In genomic region chr17:31788956-31789355, GRCh38 we compare ENCODE assay signal across 25 cellular contexts.
DNase-seq lines count a peak whose midpoint lies in the region; ATAC-seq and TF ChIP-seq lines count a peak whose summit lies in the region.
"Had no signal": no experiment of that assay in that cellular context is flagged by ENCODE, and none has a peak within 500 bp of the region (broad histone marks: within the 10 kb centered on the region; RNA-seq: fewer than 3 reads in every experiment).

No MANE protein-coding gene starts in this region.

- peaks cover 6% of the 10 kb centered on the region for H3K4me1 Mint-ChIP-seq in activated naive CD8-positive, alpha-beta T cell treated with anti-CD3 and anti-CD28 coated beads, Interleukin-2, amount 50 U/mL, for 24 hours
- peaks cover 5% of the 10 kb centered on the region for H3K4me1 Mint-ChIP-seq in activated naive CD8-positive, alpha-beta T cell treated with anti-CD3 and anti-CD28 coated beads for 36 hours
- peaks cover 17 to 32% of the 10 kb centered on the region in 2 donors for H3K4me1 Mint-ChIP-seq in stimulated activated naive B cell treated with anti-CD40 and anti-IgM and Interleukin-4, amounts not matched to agents 10 μg/mL and 1 μg/mL and 100 μg/mL, for 72 hours
- H3K4me1 Mint-ChIP-seq: activated naive CD4-positive, alpha-beta T cell treated with anti-CD3 and anti-CD28 coated beads, Interleukin-2, amount 50 U/mL, for 24 hours; immature natural killer cell; nephron had no signal

- no peaks in the 10 kb centered on the region for H3K27me3 Mint-ChIP-seq in activated naive CD8-positive, alpha-beta T cell treated with anti-CD3 and anti-CD28 coated beads, Interleukin-2, amount 50 U/mL, for 24 hours
- peaks cover 3% of the 10 kb centered on the region for H3K27me3 Mint-ChIP-seq in activated naive CD8-positive, alpha-beta T cell treated with anti-CD3 and anti-CD28 coated beads for 36 hours
- peaks cover 6 to 12% of the 10 kb centered on the region in 2 donors for H3K27me3 Mint-ChIP-seq in stimulated activated naive B cell treated with anti-CD40 and anti-IgM and Interleukin-4, amounts not matched to agents 10 μg/mL and 1 μg/mL and 100 μg/mL, for 72 hours

- intact Hi-C loops in heart right ventricle (cut with DNase I) (no loop called here), left cardiac atrium (cut with DNase I) (no loop called here)

- DNase-seq in activated naive CD8-positive, alpha-beta T cell treated with anti-CD3 and anti-CD28 coated beads, Interleukin-2, amount 50 U/mL, for 24 hours: no peak
- DNase-seq in activated naive CD8-positive, alpha-beta T cell treated with anti-CD3 and anti-CD28 coated beads for 36 hours: no peak
- DNase-seq in adipocyte (ENCODE audit: low read depth) (peak; percentile 4), hepatocyte (ENCODE audit: low spot score) (no peak), heart right ventricle (no peak), left cardiac atrium (no peak)
- no peak for DNase-seq in stimulated activated naive B cell treated with anti-CD40 and anti-IgM and Interleukin-4, amounts not matched to agents 10 μg/mL and 1 μg/mL and 100 μg/mL, for 72 hours
- DNase-seq: 8988T; activated CD4-positive, alpha-beta T cell treated with anti-CD3 and anti-CD28 coated beads, Interleukin-2, amount 50 U/mL, for 48 hours; activated T-cell treated with anti-CD3 and anti-CD28 coated beads, Interleukin-2, amount 50 U/mL, for 4 hours; DMS53; immature natural killer cell; Karpas-422; NCI-H1105 treated with DMSO at 0.1 percent for 48 hours; NCI-H2107; NCI-H524 treated with DMSO at 0.1 percent for 48 hours; SHP77; stimulated activated CD4-positive, alpha-beta T cell treated with anti-CD3 and anti-CD28 coated beads, Interleukin-4, amount 100 ng/mL, for 24 hours; T-helper 17 cell had no signal

- no peaks in the 10 kb centered on the region for H4K20me1 ChIP-seq in hepatocyte (ENCODE audit: insufficient read depth, poor library complexity, severe bottlenecking)

- H3K4me3 ChIP-seq in adipocyte (ENCODE audit: low read length): no peak overlapping the region
- H3K4me3 ChIP-seq in hepatocyte: no peak overlapping the region
- H3K4me3 ChIP-seq in heart right ventricle: no peak overlapping the region
- H3K4me3 ChIP-seq: HAP-1 had no signal

- H3K9me2 ChIP-seq in hepatocyte (replicated peaks; ENCODE audit: insufficient read depth): no peaks in the 10 kb centered on the region

- TF ChIP-seq CTCF in hepatocyte (IDR thresholded peaks at IDR 0.05; ENCODE audit: poor library complexity) (no peak), heart right ventricle (IDR thresholded peaks at IDR 0.05) (no peak)

- H3K79me2 ChIP-seq in hepatocyte: no peaks in the 10 kb centered on the region

- no peak overlapping the region for H3K4me3 Mint-ChIP-seq in activated naive CD8-positive, alpha-beta T cell treated with anti-CD3 and anti-CD28 coated beads, Interleukin-2, amount 50 U/mL, for 24 hours
- no peak overlapping the region for H3K4me3 Mint-ChIP-seq in activated naive CD8-positive, alpha-beta T cell treated with anti-CD3 and anti-CD28 coated beads for 36 hours
- H3K4me3 Mint-ChIP-seq in stimulated activated naive B cell treated with anti-CD40 and anti-IgM and Interleukin-4, amounts not matched to agents 10 μg/mL and 1 μg/mL and 100 μg/mL, for 72 hours: no peak overlapping the region
- H3K4me3 Mint-ChIP-seq: activated naive CD4-positive, alpha-beta T cell treated with anti-CD3 and anti-CD28 coated beads, Interleukin-2, amount 50 U/mL, for 24 hours; activated T-cell treated with anti-CD3 and anti-CD28 coated beads, Interleukin-2, amount 50 U/mL, for 4 hours; immature natural killer cell; nephron; T-helper 17 cell had no signal

- H3K36me3 Mint-ChIP-seq in activated naive CD8-positive, alpha-beta T cell treated with anti-CD3 and anti-CD28 coated beads, Interleukin-2, amount 50 U/mL, for 24 hours (ENCODE audit: low read depth): no peaks in the 10 kb centered on the region
- no peaks in the 10 kb centered on the region for H3K36me3 Mint-ChIP-seq in activated naive CD8-positive, alpha-beta T cell treated with anti-CD3 and anti-CD28 coated beads for 36 hours
- H3K36me3 Mint-ChIP-seq in stimulated activated naive B cell treated with anti-CD40 and anti-IgM and Interleukin-4, amounts not matched to agents 10 μg/mL and 1 μg/mL and 100 μg/mL, for 72 hours: no peaks in the 10 kb centered on the region
- H3K36me3 Mint-ChIP-seq: activated naive CD4-positive, alpha-beta T cell treated with anti-CD3 and anti-CD28 coated beads, Interleukin-2, amount 50 U/mL, for 24 hours; immature natural killer cell had no signal

- H3K4me1 ChIP-seq in adipocyte (ENCODE audit: control insufficient read depth, insufficient read depth, low read length) (peaks cover 6% of the 10 kb centered on the region), hepatocyte (ENCODE audit: insufficient read depth) (no peaks in the 10 kb centered on the region), heart right ventricle (peaks cover 0 to 14% (median 6%) of the 10 kb centered on the region in 9 donors)
- H3K4me1 ChIP-seq: HAP-1 had no signal

- H3K9ac ChIP-seq in adipocyte (ENCODE audit: low read length): no peak overlapping the region

- H3K27ac ChIP-seq in hepatocyte (peak overlapping the region; percentile 53), heart right ventricle (no peak overlapping the region)
- H3K27ac ChIP-seq: VCaP had no signal

- H3K9me3 ChIP-seq in adipocyte (ENCODE audit: control insufficient read depth, low read length) (no peaks in the 10 kb centered on the region), hepatocyte (ENCODE audit: low read depth) (no peaks in the 10 kb centered on the region), heart right ventricle (no peaks in the 10 kb centered on the region)
- H3K9me3 ChIP-seq: HAP-1 had no signal

- H3K4me2 ChIP-seq in hepatocyte: no peak overlapping the region

- no peaks in the 10 kb centered on the region for H3K9me3 Mint-ChIP-seq in activated naive CD8-positive, alpha-beta T cell treated with anti-CD3 and anti-CD28 coated beads, Interleukin-2, amount 50 U/mL, for 24 hours
- no peaks in the 10 kb centered on the region for H3K9me3 Mint-ChIP-seq in activated naive CD8-positive, alpha-beta T cell treated with anti-CD3 and anti-CD28 coated beads for 36 hours
- peaks cover 0 to 2% of the 10 kb centered on the region in 2 donors for H3K9me3 Mint-ChIP-seq in stimulated activated naive B cell treated with anti-CD40 and anti-IgM and Interleukin-4, amounts not matched to agents 10 μg/mL and 1 μg/mL and 100 μg/mL, for 72 hours
- H3K9me3 Mint-ChIP-seq: activated naive CD4-positive, alpha-beta T cell treated with anti-CD3 and anti-CD28 coated beads, Interleukin-2, amount 50 U/mL, for 24 hours; activated T-cell treated with anti-CD3 and anti-CD28 coated beads, Interleukin-2, amount 50 U/mL, for 4 hours; immature natural killer cell; nephron had no signal

- H2AFZ ChIP-seq in hepatocyte: no peak overlapping the region

- H3K27ac Mint-ChIP-seq in activated naive CD8-positive, alpha-beta T cell treated with anti-CD3 and anti-CD28 coated beads, Interleukin-2, amount 50 U/mL, for 24 hours: peak overlapping the region; percentile 37
- H3K27ac Mint-ChIP-seq in activated naive CD8-positive, alpha-beta T cell treated with anti-CD3 and anti-CD28 coated beads for 36 hours: no peak overlapping the region
- no peak overlapping the region for H3K27ac Mint-ChIP-seq in stimulated activated naive B cell treated with anti-CD40 and anti-IgM and Interleukin-4, amounts not matched to agents 10 μg/mL and 1 μg/mL and 100 μg/mL, for 72 hours
- H3K27ac Mint-ChIP-seq: activated naive CD4-positive, alpha-beta T cell treated with anti-CD3 and anti-CD28 coated beads, Interleukin-2, amount 50 U/mL, for 24 hours; immature natural killer cell; nephron; T-helper 17 cell had no signal

- H3K36me3 ChIP-seq in adipocyte (ENCODE audit: control insufficient read depth, insufficient read depth, low read length, severe bottlenecking) (no peaks in the 10 kb centered on the region), hepatocyte (replicated peaks; ENCODE audit: insufficient read depth, low read depth) (no peaks in the 10 kb centered on the region), heart right ventricle (no peaks in the 10 kb centered on the region)
- H3K36me3 ChIP-seq: brain microvascular endothelial cell, HAP-1 had no signal

- no peak for ATAC-seq in activated naive CD8-positive, alpha-beta T cell treated with anti-CD3 and anti-CD28 coated beads, Interleukin-2, amount 50 U/mL, for 24 hours
- ATAC-seq in heart right ventricle: no peak
- ATAC-seq in stimulated activated naive B cell treated with anti-CD40 and anti-IgM and Interleukin-4, amounts not matched to agents 10 μg/mL and 1 μg/mL and 100 μg/mL, for 72 hours (replicated peaks): no peak
- ATAC-seq in left cardiac atrium: no peak
- ATAC-seq in HG03520 (IDR thresholded peaks at IDR 0.05; ENCODE audit: unreplicated experiment): no peak
- ATAC-seq: activated T-cell treated with anti-CD3 and anti-CD28 coated beads, Interleukin-2, amount 50 U/mL, for 4 hours; T-helper 17 cell had no signal

- 85% methylated on average over 4 of the region's 4 CpGs for WGBS in hepatocyte (ENCODE audit: low lambda C conversion rate, missing lambda C conversion rate)
- 95 to 96% methylated on average over 4 of the region's 4 CpGs for WGBS in heart right ventricle, 2 donors

- H3K27me3 ChIP-seq in adipocyte (replicated peaks; ENCODE audit: control insufficient read depth, insufficient read depth, low read length) (peaks cover 11% of the 10 kb centered on the region), hepatocyte (no peaks in the 10 kb centered on the region), heart right ventricle (no peaks in the 10 kb centered on the region)
- H3K27me3 ChIP-seq: brain microvascular endothelial cell had no signal
